Comparison of ENCODE assay signal across 1 cellular context in genomic region chr12:47051291-47051690, GRCh38. TPM values are rescaled to one million over a fixed set of nuclear protein-coding genes. Genes with fewer than 3 reads are reported as not detected.
"Had no signal": no experiment of that assay in that cellular context is flagged by ENCODE, and none has a peak within 500 bp of the region (broad histone marks: within the 10 kb centered on the region; RNA-seq: fewer than 3 reads in every experiment).

No MANE protein-coding gene starts in this region.

RNA-seq across cellular contexts. Expression of gene PCED1B, which starts 28.1 kb away (rescaled TPM):
- polyA plus RNA-seq: neural cell had no signal
